In genomic region chr12:80761818-80762217, GRCh38 we compare ENCODE assay signal across 1 cellular context.
TF ChIP-seq lines count a peak whose summit lies in the region.

No MANE protein-coding gene starts in this region.

TF ChIP-seq in HepG2, 621 proteins besides CTCF, POLR2A, EP300 and RAD21 (continues in another document):
- TF ChIP-seq LCORL (IDR thresholded peaks at IDR 0.05): no peak
- peak; percentile 59; the same call in 1 of the 2 replicates for TF ChIP-seq LCORL (CRISPR knock-in tag; IDR thresholded peaks at IDR 0.05)
- TF ChIP-seq PPARG (CRISPR knock-in tag; conservative IDR thresholded peaks at IDR 0.05): 0 out of 2 replicates have a peak, but pooled peaks have one; percentile 36
- no peak for TF ChIP-seq ZNF329 (CRISPR knock-in tag; IDR thresholded peaks at IDR 0.05; ENCODE audit: low read depth)
- TF ChIP-seq HMGA1 (CRISPR knock-in tag; conservative IDR thresholded peaks at IDR 0.05): no peak
- TF ChIP-seq AHDC1 (CRISPR knock-in tag; IDR thresholded peaks at IDR 0.05; ENCODE audit: borderline replicate concordance): peak; percentile 77
- TF ChIP-seq PAXIP1 (CRISPR knock-in tag; conservative IDR thresholded peaks at IDR 0.05): peak; percentile 33; the same call in 1 of the 2 replicates
- TF ChIP-seq CREB1 (IDR thresholded peaks at IDR 0.05): no peak
- TF ChIP-seq CREB1 (CRISPR knock-in tag; IDR thresholded peaks at IDR 0.05): no peak
- peak; percentile 43; the same call in 1 of the 2 replicates for TF ChIP-seq FOXP4 (CRISPR knock-in tag; IDR thresholded peaks at IDR 0.05)
- peak; percentile 50; the same call in 1 of the 2 replicates for TF ChIP-seq SOX5 (CRISPR knock-in tag; IDR thresholded peaks at IDR 0.05; ENCODE audit: borderline replicate concordance)
- TF ChIP-seq SALL1 (CRISPR knock-in tag; IDR thresholded peaks at IDR 0.05): peak; percentile 56
- peak; percentile 74 for TF ChIP-seq HNF4A (CRISPR knock-in tag; IDR thresholded peaks at IDR 0.05)
- TF ChIP-seq ZNF644 (CRISPR knock-in tag; IDR thresholded peaks at IDR 0.05; ENCODE audit: low read depth): peak; percentile 48; the same call in 1 of the 2 replicates
- peak; percentile 81; the same call in 1 of the 2 replicates for TF ChIP-seq CEBPB (IDR thresholded peaks at IDR 0.05; ENCODE audit: borderline replicate concordance, low read depth, low read length)
- TF ChIP-seq HHEX (CRISPR knock-in tag; IDR thresholded peaks at IDR 0.05): peak; percentile 98
- peak; percentile 60; the same call in 1 of the 2 replicates for TF ChIP-seq GATAD2A (CRISPR knock-in tag; IDR thresholded peaks at IDR 0.05)
- peak; percentile 61; the same call in 1 of the 2 replicates for TF ChIP-seq SP5 (CRISPR knock-in tag; IDR thresholded peaks at IDR 0.05; ENCODE audit: borderline replicate concordance, low read depth)
- peak; percentile 53; the same call in 1 of the 2 replicates for TF ChIP-seq HMG20A (CRISPR knock-in tag; IDR thresholded peaks at IDR 0.05; ENCODE audit: borderline replicate concordance)
- 0 out of 2 replicates have a peak, but pooled peaks have one; percentile 37 for TF ChIP-seq ZNF816 (CRISPR knock-in tag; IDR thresholded peaks at IDR 0.05; ENCODE audit: borderline replicate concordance)
- TF ChIP-seq ATF6 (CRISPR knock-in tag; conservative IDR thresholded peaks at IDR 0.05): no peak
- no peak for TF ChIP-seq SOX6 (IDR thresholded peaks at IDR 0.05)
- peak; percentile 70 for TF ChIP-seq SOX6 (CRISPR knock-in tag; IDR thresholded peaks at IDR 0.05)
- peak; percentile 31; the same call in 1 of the 2 replicates for TF ChIP-seq HDAC1 (CRISPR knock-in tag; IDR thresholded peaks at IDR 0.05)
- no peak for TF ChIP-seq SOX13 (IDR thresholded peaks at IDR 0.05)
- TF ChIP-seq SOX13 (CRISPR knock-in tag; conservative IDR thresholded peaks at IDR 0.05 in 1 of 2, IDR thresholded peaks at IDR 0.05 in 1 of 2): peak in 1 of 2 experiments; percentile 35; a peak in 1 of 4 replicates
- TF ChIP-seq FOXK1 (CRISPR knock-in tag; IDR thresholded peaks at IDR 0.05; ENCODE audit: borderline replicate concordance, low read depth): peak; percentile 65; the same call in 1 of the 2 replicates
- peak; percentile 21; the same call in 1 of the 2 replicates for TF ChIP-seq NCOA2 (CRISPR knock-in tag; IDR thresholded peaks at IDR 0.05)
- TF ChIP-seq RXRB (CRISPR knock-in tag; IDR thresholded peaks at IDR 0.05; ENCODE audit: borderline replicate concordance): 0 out of 2 replicates have a peak, but pooled peaks have one; percentile 27
- TF ChIP-seq HDAC2 (CRISPR knock-in tag; IDR thresholded peaks at IDR 0.05): 0 out of 2 replicates have a peak, but pooled peaks have one; percentile 33
- TF ChIP-seq FOXP1 (IDR thresholded peaks at IDR 0.05): 0 out of 2 replicates have a peak, but pooled peaks have one; percentile 30
- peak; percentile 87 for TF ChIP-seq FOXP1 (CRISPR knock-in tag; IDR thresholded peaks at IDR 0.05)
- TF ChIP-seq ZNF589 (CRISPR knock-in tag; conservative IDR thresholded peaks at IDR 0.05): no peak
- no peak for TF ChIP-seq EEA1 (CRISPR knock-in tag; IDR thresholded peaks at IDR 0.05; ENCODE audit: borderline replicate concordance)
- no peak for TF ChIP-seq ZFP1 (CRISPR knock-in tag; IDR thresholded peaks at IDR 0.05)
- peak; percentile 52; the same call in 1 of the 2 replicates for TF ChIP-seq FOXJ3 (CRISPR knock-in tag; IDR thresholded peaks at IDR 0.05; ENCODE audit: borderline replicate concordance)
- no peak for TF ChIP-seq ZNF430 (CRISPR knock-in tag; IDR thresholded peaks at IDR 0.05)
- TF ChIP-seq NR2F6 (IDR thresholded peaks at IDR 0.05): 0 out of 2 replicates have a peak, but pooled peaks have one; percentile 21
- TF ChIP-seq NR2F6 (CRISPR knock-in tag; IDR thresholded peaks at IDR 0.05): no peak
- TF ChIP-seq MYNN (CRISPR knock-in tag; IDR thresholded peaks at IDR 0.05; ENCODE audit: low read depth): no peak
- peak; percentile 89; the same call in 1 of the 2 replicates for TF ChIP-seq TBX3 (IDR thresholded peaks at IDR 0.05; ENCODE audit: borderline replicate concordance)
- no peak for TF ChIP-seq THAP7 (CRISPR knock-in tag; IDR thresholded peaks at IDR 0.05)
- TF ChIP-seq SMARCC2 (IDR thresholded peaks at IDR 0.05): no peak
- TF ChIP-seq ZBTB26 (CRISPR knock-in tag; IDR thresholded peaks at IDR 0.05; ENCODE audit: borderline replicate concordance): no peak
- peak; percentile 75; the same call in 1 of the 2 replicates for TF ChIP-seq ZNF281 (CRISPR knock-in tag; IDR thresholded peaks at IDR 0.05; ENCODE audit: borderline replicate concordance)
- TF ChIP-seq ZMYM4 (CRISPR knock-in tag; IDR thresholded peaks at IDR 0.05): peak; percentile 47
- TF ChIP-seq BCL6 (CRISPR knock-in tag; IDR thresholded peaks at IDR 0.05): peak; percentile 78
- TF ChIP-seq ZNF777 (CRISPR knock-in tag; IDR thresholded peaks at IDR 0.05): no peak
- no peak for TF ChIP-seq FOXA1 (IDR thresholded peaks at IDR 0.05)
- peak; percentile 70 for TF ChIP-seq FOXA1 (CRISPR knock-in tag; IDR thresholded peaks at IDR 0.05)
- peak; percentile 33 for TF ChIP-seq ASH2L (IDR thresholded peaks at IDR 0.05; ENCODE audit: insufficient read length, low read depth, low read length)
